27 cellular contexts compared by ENCODE assay signal in genomic region chr1:191396622-191397021, GRCh38.
"Had no signal": no experiment of that assay in that cellular context is flagged by ENCODE, and none has a peak within 500 bp of the region (broad histone marks: within the 10 kb centered on the region; RNA-seq: fewer than 3 reads in every experiment).

No MANE protein-coding gene starts in this region.

- FAIRE-seq: colon, endometrium, frontal cortex had no signal

- H3K27ac ChIP-seq: colonic mucosa, coronary artery, dorsolateral prefrontal cortex, epithelial cell of prostate, esophagus muscularis mucosa, esophagus squamous epithelium, foreskin keratinocyte, gastrocnemius medialis, gastroesophageal sphincter, heart left ventricle, heart right ventricle, hepatocyte had no signal

- ATAC-seq: effector memory CD8-positive, alpha-beta T cell; foreskin keratinocyte; gastrocnemius medialis; gastroesophageal sphincter; heart left ventricle; heart right ventricle had no signal

- H2AFZ ChIP-seq: hepatocyte had no signal

- DNase-seq: colonic mucosa; cortex of kidney; dermis blood vessel endothelial cell; dorsolateral prefrontal cortex; effector CD4-positive, alpha-beta T cell; effector CD8-positive, alpha-beta T cell; effector memory CD4-positive, alpha-beta T cell; effector memory CD8-positive, alpha-beta T cell; endodermal cell; erythroblast; esophagus squamous epithelium; foreskin fibroblast; foreskin keratinocyte; foreskin melanocyte; gastrocnemius medialis; glutamatergic neuron; head of caudate nucleus; heart left ventricle; heart right ventricle had no signal

- H3K79me2 ChIP-seq: hepatocyte had no signal

- H3K27me3 ChIP-seq: colonic mucosa, dorsolateral prefrontal cortex, esophagus muscularis mucosa, esophagus squamous epithelium, foreskin keratinocyte, gastrocnemius medialis, gastroesophageal sphincter, heart left ventricle, heart right ventricle, hepatocyte had no signal

- H3K4me1 ChIP-seq: colonic mucosa, esophagus muscularis mucosa, esophagus squamous epithelium, foreskin keratinocyte, gastrocnemius medialis, gastroesophageal sphincter, heart left ventricle, heart right ventricle had no signal

- H3K4me3 ChIP-seq: colonic mucosa, coronary artery, dorsolateral prefrontal cortex, esophagus muscularis mucosa, esophagus squamous epithelium, gastrocnemius medialis, gastroesophageal sphincter, heart left ventricle, heart right ventricle, hepatocyte had no signal

- H3K9me3 ChIP-seq: colonic mucosa, gastrocnemius medialis had no signal

- H3K4me2 ChIP-seq: hepatocyte had no signal

- H3K36me3 ChIP-seq: colonic mucosa, esophagus muscularis mucosa, esophagus squamous epithelium, gastrocnemius medialis, gastroesophageal sphincter, heart left ventricle, heart right ventricle had no signal
